In the genomic region with DNA sequence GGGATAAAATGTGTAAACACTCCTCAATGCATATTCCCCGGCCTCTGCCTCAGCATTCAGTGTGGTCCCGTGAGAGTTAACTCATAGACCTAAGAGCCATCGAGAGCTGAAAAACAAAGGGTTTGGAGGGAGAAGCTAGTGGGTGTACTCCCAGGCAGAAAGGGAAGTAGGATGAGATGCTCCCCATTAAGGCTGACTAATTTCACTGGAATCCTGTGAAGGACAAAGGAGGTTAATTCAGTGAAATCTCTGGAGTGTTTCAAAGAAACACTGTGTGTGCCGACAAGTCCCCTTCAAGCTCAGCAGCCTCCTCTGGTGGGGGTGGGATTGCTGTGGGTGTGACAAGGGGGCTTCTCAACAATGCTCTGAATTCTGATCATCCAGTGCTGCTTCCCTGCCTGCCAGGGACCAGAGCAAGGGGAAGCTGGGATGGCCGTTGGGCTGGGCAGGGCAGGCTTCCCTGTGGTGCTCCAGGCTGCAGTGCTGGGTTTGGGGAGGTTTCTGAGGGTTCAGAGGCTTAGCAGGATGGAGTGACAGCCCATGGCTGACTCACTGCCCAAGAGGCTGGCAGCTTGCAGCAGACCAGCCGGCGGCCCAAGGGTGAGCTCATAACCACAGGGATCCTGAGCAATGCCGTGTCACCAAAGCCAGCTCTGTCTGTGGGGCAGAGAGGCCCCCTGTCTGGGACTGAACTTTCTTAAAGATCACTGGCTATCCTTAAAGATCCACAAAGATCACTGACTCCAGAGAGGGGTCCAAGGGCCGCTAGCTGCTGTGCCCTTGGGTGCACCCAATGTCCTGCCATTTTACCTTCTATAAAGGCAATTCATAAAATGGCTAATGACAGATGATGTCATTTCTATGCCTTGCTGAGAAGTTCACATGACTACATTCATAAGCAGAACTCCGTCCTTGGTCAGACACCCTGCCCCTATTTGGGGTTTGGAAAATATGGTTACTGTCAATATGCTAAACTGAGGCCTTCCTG, we compare ENCODE assay signal across 8 cellular contexts.
DNase-seq lines count a peak whose midpoint lies in the region; ATAC-seq, FAIRE-seq and TF ChIP-seq lines count a peak whose summit lies in the region.

No MANE protein-coding gene starts in this region.

- no peak overlapping the region for H3K4me3 ChIP-seq in K562
- H3K4me3 ChIP-seq in neural progenitor cell, result no peak overlapping the region

- H3K27ac ChIP-seq in K562 (ENCODE audit: extremely low read depth, low read depth, low read length) (no peak overlapping the region), neural progenitor cell (no peak overlapping the region)

- H3K27me3 ChIP-seq in K562 (ENCODE audit: control insufficient read depth in 2 of 2, insufficient read depth in 2 of 2, low read length in 2 of 2) (peaks cover 12 to 28% of the 10 kb centered on the region in 2 experiments), neural progenitor cell (no peaks in the 10 kb centered on the region)

- FAIRE-seq in K562 (lab: Jason Lieb, UNC), result no peak

- no peak for TF ChIP-seq RAD21 in K562 (CRISPR knock-in tag; conservative IDR thresholded peaks at IDR 0.05 in 1 of 2, IDR thresholded peaks at IDR 0.05 in 1 of 2)

- H4K20me1 ChIP-seq in K562 (replicated peaks; ENCODE audit: control insufficient read depth, insufficient read depth, low read length) (0 out of 2 replicates have a peak, but pooled peaks cover 4% of the 10 kb centered on the region), neural progenitor cell (ENCODE audit: low read depth) (no peaks in the 10 kb centered on the region)

- CTCF ChIA-PET in K562 (lab: Yijun Ruan, JAX; ENCODE audit: low intra/inter-chr PET ratio) (no interaction called here), GM10248 (lab: Yijun Ruan, JAX) (interaction anchor here (1.1 to 1.9 kb wide), 3 partner anchors 7 to 119 kb away, joined by 4 to 6 read pairs (median 4); no protein-coding TSS in a partner anchor)

- H3K9me3 ChIP-seq in K562 (replicated peaks; ENCODE audit: control insufficient read depth, insufficient read depth, low read depth, low read length) (no peaks in the 10 kb centered on the region), neural progenitor cell (ENCODE audit: low read depth) (no peaks in the 10 kb centered on the region)

- peaks cover 3% of the 10 kb centered on the region for H3K9me3 Mint-ChIP-seq in neural progenitor cell
- H3K9me3 Mint-ChIP-seq in naive thymus-derived CD8-positive, alpha-beta T cell, result no peaks in the 10 kb centered on the region

- H3K27ac Mint-ChIP-seq in neural progenitor cell, result peak overlapping the region; percentile 89
- H3K27ac Mint-ChIP-seq in naive thymus-derived CD8-positive, alpha-beta T cell, result no peak overlapping the region

- peaks cover 9% of the 10 kb centered on the region for H3F3A ChIP-seq in neural progenitor cell (ENCODE audit: low read depth)

- DNase-seq in Caki2 (ENCODE audit: low read depth), result peak; percentile 96
- DNase-seq in LHCN-M2 (ENCODE audit: low read depth), result peak; percentile 99
- DNase-seq in K562 (ENCODE audit: extremely low read depth in 1 of 4, low spot score in 3 of 4), result no peak
- DNase-seq in neural progenitor cell (ENCODE audit: low spot score), result peak; percentile 61
- DNase-seq in naive thymus-derived CD8-positive, alpha-beta T cell, result no peak
- DNase-seq in NCI-H2029 treated with DMSO at 0.1 percent for 48 hours (lab: John Stamatoyannopoulos, UW), result no peak
- DNase-seq in GM10248 (ENCODE audit: extremely low spot score), result no peak
- DNase-seq in cardiac septum (ENCODE audit: low spot score), result no peak

- peak overlapping the region; percentile 56 for H3K4me3 Mint-ChIP-seq in neural progenitor cell
- H3K4me3 Mint-ChIP-seq in naive thymus-derived CD8-positive, alpha-beta T cell, result no peak overlapping the region

- ATAC-seq in K562, result no peak
- no peak for ATAC-seq in naive thymus-derived CD8-positive, alpha-beta T cell

- peaks cover 38% of the 10 kb centered on the region for H3K4me1 Mint-ChIP-seq in neural progenitor cell
- no peaks in the 10 kb centered on the region for H3K4me1 Mint-ChIP-seq in naive thymus-derived CD8-positive, alpha-beta T cell

- H3K36me3 ChIP-seq in K562 (ENCODE audit: control insufficient read depth, insufficient read depth, low read length) (no peaks in the 10 kb centered on the region), neural progenitor cell (no peaks in the 10 kb centered on the region)

- H3K4me1 ChIP-seq in K562 (replicated peaks in 1 of 2; ENCODE audit: control insufficient read depth in 2 of 2, insufficient read depth in 2 of 2, low read length in 2 of 2) (no peaks in the 10 kb centered on the region), neural progenitor cell (peaks cover 8% of the 10 kb centered on the region)

- intact Hi-C loops in K562 (cut with micrococcal nuclease) (no loop called here), cardiac septum (cut with DNase I) (no loop called here)

- H3K79me2 ChIP-seq in K562 (ENCODE audit: control insufficient read depth, insufficient read depth, low read length) (no peaks in the 10 kb centered on the region), neural progenitor cell (ENCODE audit: low read depth) (no peaks in the 10 kb centered on the region)

- no peak for TF ChIP-seq CTCF in K562 (IDR thresholded peaks at IDR 0.05 in 2 of 3, conservative IDR thresholded peaks at IDR 0.05 in 1 of 3; ENCODE audit: insufficient read depth in 2 of 3, low read depth in 1 of 3, low read length in 3 of 3)
- no peak for TF ChIP-seq CTCF in neural progenitor cell (IDR thresholded peaks at IDR 0.05)
- no peak for TF ChIP-seq CTCF in GM10248 (IDR thresholded peaks at IDR 0.05; ENCODE audit: control extremely low read depth, extremely low read depth, low read depth, missing control alignments)

- peaks cover 3% of the 10 kb centered on the region for H3K27me3 Mint-ChIP-seq in neural progenitor cell (ENCODE audit: insufficient read depth, low read depth)
- H3K27me3 Mint-ChIP-seq in naive thymus-derived CD8-positive, alpha-beta T cell, result peaks cover 0 to 4% (median 0%) of the 10 kb centered on the region in 5 donors

- no peaks in the 10 kb centered on the region for H3K9me1 ChIP-seq in K562 (ENCODE audit: control insufficient read depth, insufficient read depth, low read length)

- 2% methylated on average over 10 of the region's 10 CpGs for WGBS in K562 (ENCODE audit: insufficient coverage, low coverage, missing lambda C conversion rate)

- H3K4me2 ChIP-seq in K562 (ENCODE audit: insufficient read depth, low read length) (no peak overlapping the region), neural progenitor cell (peak overlapping the region; percentile 12)

- no peak for TF ChIP-seq EP300 in K562 (IDR thresholded peaks at IDR 0.05; ENCODE audit: low read length)

- H3K9ac ChIP-seq in K562 (ENCODE audit: insufficient read depth in 1 of 2, low read depth in 2 of 2, low read length in 2 of 2) (no peak overlapping the region), neural progenitor cell (no peak overlapping the region)

- no TSS peak for BruUV-seq in K562 (replicated peaks; lab: Mats Ljungman, UMichigan)

- H3K36me3 Mint-ChIP-seq in neural progenitor cell, result no peaks in the 10 kb centered on the region
- no peaks in the 10 kb centered on the region for H3K36me3 Mint-ChIP-seq in naive thymus-derived CD8-positive, alpha-beta T cell

- no peak for TF ChIP-seq POLR2A in K562 (conservative IDR thresholded peaks at IDR 0.05)

- POLR2A ChIA-PET in K562 (lab: Yijun Ruan, JAX) (interaction anchor here (0.5 kb wide), 1 partner anchor 167 kb away, joined by 3 read pairs; no protein-coding TSS in a partner anchor), GM10248 (lab: Yijun Ruan, JAX) (interaction anchor here (0.6 kb wide), 1 partner anchor 670 kb away, joined by 3 read pairs; no protein-coding TSS in a partner anchor)
- POLR2A ChIA-PET in naive thymus-derived CD8-positive, alpha-beta T cell (lab: Charles Lee), result no interaction called here

- H2AFZ ChIP-seq in K562 (ENCODE audit: low read depth, low read length) (no peak overlapping the region), neural progenitor cell (replicated peaks) (peak overlapping the region; percentile 45)

- in situ Hi-C loops in Caki2 (cut with HindIII; ENCODE audit: low pct_unique_long_range_greater_than_20kb, low sequenced_read_pairs) (loop anchor here (10.0 kb wide), 1 partner anchor 48 kb away; no protein-coding TSS in a partner anchor), K562 (cut with MboI) (no loop called here)

TF ChIP-seq in K562, 482 proteins besides CTCF, POLR2A, EP300 and RAD21 (continues in another document):
- TF ChIP-seq FOSL1 (tag; conservative IDR thresholded peaks at IDR 0.05), result 0 out of 2 replicates have a peak, but pooled peaks have one; percentile 32

Comparison
In these comparisons a context has a peak if more than half of its experiments do, and no peak if none do; other contexts are left out.
1. DNase-seq: peak in Caki2 (single experiment), LHCN-M2 (single experiment) and neural progenitor cell (single experiment); none in K562 (0 of 4), naive thymus-derived CD8-positive, alpha-beta T cell (0 of 10), NCI-H2029 treated with DMSO at 0.1 percent for 48 hours (single experiment), GM10248 (single experiment) and cardiac septum (single experiment).